1 cellular context compared by ENCODE assay signal in the genomic region with DNA sequence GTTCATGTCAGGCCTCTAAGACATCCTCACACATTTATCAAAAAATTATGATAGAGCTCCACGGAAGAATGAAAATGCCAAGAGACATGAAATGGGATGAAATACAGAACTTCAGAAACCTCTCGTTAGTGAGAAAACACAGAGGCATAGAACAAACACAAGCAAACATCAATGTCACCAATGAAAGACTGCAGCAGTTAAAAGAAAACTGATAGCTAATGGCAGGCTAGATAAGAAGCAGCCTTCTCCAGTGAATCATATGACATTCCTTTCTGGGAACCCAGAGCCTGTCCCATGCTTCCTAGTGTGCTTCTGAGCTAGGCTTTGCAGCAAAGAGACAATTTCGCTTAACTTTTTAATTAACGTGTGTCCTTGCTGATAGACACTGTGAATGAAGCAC.
A peak's percentile ranks its signal among the peaks of the same experiment; 100 is the strongest.
TF ChIP-seq lines count a peak whose summit lies in the region.

No MANE protein-coding gene starts in this region.

TF ChIP-seq in SK-N-SH treated with all-trans-retinoic acid at 6 μM for 48 hours, 23 proteins besides CTCF, POLR2A, EP300 and RAD21 (continued from another document):
- TF ChIP-seq TOX (CRISPR knock-in tag; IDR thresholded peaks at IDR 0.05; ENCODE audit: borderline replicate concordance) (peak; percentile 55; the same call in 1 of the 2 replicates), ZFP3 (CRISPR knock-in tag; IDR thresholded peaks at IDR 0.05) (no peak), OSR1 (CRISPR knock-in tag; IDR thresholded peaks at IDR 0.05) (no peak), PPARA (CRISPR knock-in tag; IDR thresholded peaks at IDR 0.05; ENCODE audit: borderline replicate concordance) (no peak), ZNF565 (CRISPR knock-in tag; conservative IDR thresholded peaks at IDR 0.05; ENCODE audit: low read depth) (no peak), CSDC2 (CRISPR knock-in tag; IDR thresholded peaks at IDR 0.05) (no peak)
- TF ChIP-seq, protein P1, sequence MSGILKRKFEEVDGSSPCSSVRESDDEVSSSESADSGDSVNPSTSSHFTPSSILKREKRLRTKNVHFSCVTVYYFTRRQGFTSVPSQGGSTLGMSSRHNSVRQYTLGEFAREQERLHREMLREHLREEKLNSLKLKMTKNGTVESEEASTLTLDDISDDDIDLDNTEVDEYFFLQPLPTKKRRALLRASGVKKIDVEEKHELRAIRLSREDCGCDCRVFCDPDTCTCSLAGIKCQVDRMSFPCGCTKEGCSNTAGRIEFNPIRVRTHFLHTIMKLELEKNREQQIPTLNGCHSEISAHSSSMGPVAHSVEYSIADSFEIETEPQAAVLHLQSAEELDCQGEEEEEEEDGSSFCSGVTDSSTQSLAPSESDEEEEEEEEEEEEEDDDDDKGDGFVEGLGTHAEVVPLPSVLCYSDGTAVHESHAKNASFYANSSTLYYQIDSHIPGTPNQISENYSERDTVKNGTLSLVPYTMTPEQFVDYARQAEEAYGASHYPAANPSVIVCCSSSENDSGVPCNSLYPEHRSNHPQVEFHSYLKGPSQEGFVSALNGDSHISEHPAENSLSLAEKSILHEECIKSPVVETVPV (CRISPR knock-in tag; IDR thresholded peaks at IDR 0.05) = 0 out of 2 replicates have a peak, but pooled peaks have one; percentile 57
- TF ChIP-seq, protein P2, sequence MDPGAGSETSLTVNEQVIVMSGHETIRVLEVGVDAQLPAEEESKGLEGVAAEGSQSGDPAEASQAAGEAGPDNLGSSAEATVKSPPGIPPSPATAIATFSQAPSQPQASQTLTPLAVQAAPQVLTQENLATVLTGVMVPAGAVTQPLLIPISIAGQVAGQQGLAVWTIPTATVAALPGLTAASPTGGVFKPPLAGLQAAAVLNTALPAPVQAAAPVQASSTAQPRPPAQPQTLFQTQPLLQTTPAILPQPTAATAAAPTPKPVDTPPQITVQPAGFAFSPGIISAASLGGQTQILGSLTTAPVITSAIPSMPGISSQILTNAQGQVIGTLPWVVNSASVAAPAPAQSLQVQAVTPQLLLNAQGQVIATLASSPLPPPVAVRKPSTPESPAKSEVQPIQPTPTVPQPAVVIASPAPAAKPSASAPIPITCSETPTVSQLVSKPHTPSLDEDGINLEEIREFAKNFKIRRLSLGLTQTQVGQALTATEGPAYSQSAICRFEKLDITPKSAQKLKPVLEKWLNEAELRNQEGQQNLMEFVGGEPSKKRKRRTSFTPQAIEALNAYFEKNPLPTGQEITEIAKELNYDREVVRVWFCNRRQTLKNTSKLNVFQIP (CRISPR knock-in tag; IDR thresholded peaks at IDR 0.05; ENCODE audit: borderline replicate concordance, low read depth) = peak; percentile 87; the same call in 1 of the 2 replicates
